Comparison of ENCODE assay signal across 31 cellular contexts in the genomic region with DNA sequence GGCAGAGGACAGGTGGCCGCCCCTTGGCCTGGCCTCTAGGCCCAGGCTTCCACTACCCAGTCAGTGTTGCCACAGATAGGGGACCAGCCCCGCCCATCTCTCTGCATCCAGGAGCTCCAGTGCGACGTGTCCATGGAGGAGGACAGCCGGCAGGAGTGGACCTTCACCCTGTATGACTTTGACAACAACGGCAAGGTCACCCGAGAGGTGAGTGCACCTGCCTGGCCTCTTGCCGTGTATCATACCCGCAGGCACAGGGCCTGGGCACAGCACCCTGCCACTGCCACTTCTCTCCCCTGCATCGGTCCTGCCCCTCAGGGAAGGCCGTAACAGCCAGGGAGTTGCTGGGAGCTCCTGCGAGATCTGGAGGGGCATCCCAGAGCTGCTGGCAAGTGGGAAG. TPM values are rescaled to one million over a fixed set of nuclear protein-coding genes. Genes with fewer than 3 reads are reported as not detected.
"Had no signal": no experiment of that assay in that cellular context is flagged by ENCODE, and none has a peak within 500 bp of the region (broad histone marks: within the 10 kb centered on the region; RNA-seq: fewer than 3 reads in every experiment).

No MANE protein-coding gene starts in this region.

- H3K4me1 ChIP-seq: neural progenitor cell, parathyroid adenoma, testis had no signal

- H3K27me3 ChIP-seq: neural progenitor cell, ovary, spleen, suprapubic skin, testis, tibial artery, transverse colon, upper lobe of right lung, uterus had no signal

- DNase-seq: naive thymus-derived CD4-positive, alpha-beta T cell; natural killer cell; occipital lobe; ovary; psoas muscle; spleen; stimulated activated CD4-positive, alpha-beta T cell treated with anti-CD3 and anti-CD28 coated beads, Interleukin-12 subunit alpha, Interleukin-12 subunit beta, amount 100 ng/mL, for 4 hours; stimulated activated CD4-positive, alpha-beta T cell treated with anti-CD3 and anti-CD28 coated beads, Interleukin-4, amount 100 ng/mL, for 1 hour; stimulated activated CD4-positive, alpha-beta T cell treated with anti-CD3 and anti-CD28 coated beads, Interleukin-4, amount 100 ng/mL, for 4 hours; stimulated activated CD8-positive, alpha-beta memory T cell treated with anti-CD3 and anti-CD28 coated beads, Interleukin-4, amount 100 ng/mL, for 48 hours; stimulated activated naive CD4-positive, alpha-beta T cell; stimulated activated naive CD8-positive, alpha-beta T cell treated with anti-CD3 and anti-CD28 coated beads, Interleukin-15, amount 100 ng/mL, for 72 hours; stimulated activated naive CD8-positive, alpha-beta T cell treated with anti-CD3 and anti-CD28 coated beads, Interleukin-15, Interleukin-2, amounts not matched to agents 100 U/mL and 50 U/mL, for 24 hours; substantia nigra; testis; tibial artery; transverse colon; upper lobe of right lung; uterus had no signal

- H3K79me2 ChIP-seq: parathyroid adenoma had no signal

- H2AFZ ChIP-seq: neural progenitor cell, parathyroid adenoma had no signal

- ATAC-seq: naive thymus-derived CD4-positive, alpha-beta T cell; natural killer cell; psoas muscle; right cardiac atrium; sciatic nerve; stimulated activated memory B cell treated with anti-CD40 and anti-IgM and Interleukin-4, amounts not matched to agents 10 μg/mL and 1 μg/mL and 100 μg/mL, for 72 hours; stimulated activated naive CD8-positive, alpha-beta T cell treated with anti-CD3 and anti-CD28 coated beads, Interleukin-15, amount 100 ng/mL, for 72 hours; stimulated activated naive CD8-positive, alpha-beta T cell treated with anti-CD3 and anti-CD28 coated beads, Interleukin-15, Interleukin-2, amounts not matched to agents 100 U/mL and 50 U/mL, for 24 hours; upper lobe of right lung had no signal

- H3K9ac ChIP-seq: neural progenitor cell, parathyroid adenoma had no signal

- H3K36me3 ChIP-seq: neural progenitor cell, ovary, spleen, transverse colon, upper lobe of right lung, uterus had no signal

- H3K27ac ChIP-seq: neural progenitor cell, ovary, parathyroid adenoma, psoas muscle, skin epidermis, spleen, suprapubic skin, testis, transverse colon, upper lobe of right lung, uterus had no signal

- H3K9me3 ChIP-seq: ovary, psoas muscle, spleen, suprapubic skin, testis, tibial artery, transverse colon, upper lobe of right lung, uterus had no signal

- H3K4me3 ChIP-seq: neural progenitor cell, ovary, psoas muscle, skin epidermis, smooth muscle cell, spleen, suprapubic skin, testis, tibial artery, transverse colon, upper lobe of right lung, uterus had no signal

- H3K4me2 ChIP-seq: neural progenitor cell, smooth muscle cell had no signal

RNA-seq across cellular contexts. Expression of a gene that starts 55.7 kb away (rescaled TPM):
- total RNA-seq: osteoblast, progenitor cell of endocrine pancreas, renal cortical epithelial cell, smooth muscle cell had no signal
- polyA plus RNA-seq: neural cell, smooth muscle cell had no signal
